In genomic region chr17:76736349-76737081, GRCh38 we compare ENCODE assay signal across 8 cellular contexts. TPM values are rescaled to one million over a fixed set of nuclear protein-coding genes. Genes with fewer than 3 reads are reported as not detected.
DNase-seq lines count a peak whose midpoint lies in the region; ATAC-seq, FAIRE-seq and TF ChIP-seq lines count a peak whose summit lies in the region.

No MANE protein-coding gene starts in this region.

- POLR2A ChIA-PET in A549 (lab: Yijun Ruan, JAX) = interaction anchor here (0.6 to 2.7 kb wide), 4 partner anchors 9 to 59 kb away, joined by 3 to 10 read pairs (median 6); partner anchors contain the start of genes JMJD6 and METTL23

- H3K9me3 ChIP-seq in A549 (no peaks in the 10 kb centered on the region), osteoblast (ENCODE audit: low read depth, low read length) (no peaks in the 10 kb centered on the region)

- peak overlapping the region; percentile 37 for H2AFZ ChIP-seq in osteoblast (ENCODE audit: low read length)

- peak overlapping the region; percentile 99 to 100 for H3K27ac Mint-ChIP-seq in activated naive CD4-positive, alpha-beta T cell treated with anti-CD3 and anti-CD28 coated beads, Interleukin-2, amount 50 U/mL, for 72 hours

- 1% methylated on average over 61 of the region's 117 CpGs for WGBS in A549 (ENCODE audit: missing lambda C conversion rate)

- intact Hi-C loops in head of caudate nucleus (cut with DNase I) = loop anchor here (1.0 kb wide), 1 partner anchor 10 kb away; the partner anchor contains the start of genes JMJD6 and METTL23

- TF ChIP-seq RAD21 in A549 (conservative IDR thresholded peaks at IDR 0.05 in 1 of 2, IDR thresholded peaks at IDR 0.05 in 1 of 2) = no peak

- H3K4me2 ChIP-seq in A549 (peak overlapping the region; percentile 86), osteoblast (ENCODE audit: insufficient read depth, low read length) (peak overlapping the region; percentile 94)

- peak in 1 of 2 experiments; percentile 62 for DNase-seq in A549 (ENCODE audit: low read depth in 1 of 2, low spot score in 1 of 2)
- peak; percentile 60 for DNase-seq in RPMI7951 (ENCODE audit: low read depth)
- peak; percentile 60 to 78 for DNase-seq in activated naive CD4-positive, alpha-beta T cell treated with anti-CD3 and anti-CD28 coated beads, Interleukin-2, amount 50 U/mL, for 72 hours (ENCODE audit: low spot score in 2 of 2)
- peak; percentile 52 to 91 (median 80) for DNase-seq in head of caudate nucleus
- DNase-seq in osteoblast (ENCODE audit: insufficient read length, low spot score, missing footprints) = peak; percentile 90
- DNase-seq in ureter (ENCODE audit: low spot score) = peak; percentile 86

- TF ChIP-seq EP300 in A549 (IDR thresholded peaks at IDR 0.05) = no peak

- H3K36me3 ChIP-seq in osteoblast (ENCODE audit: insufficient read depth, low read length) = peaks cover 42% of the 10 kb centered on the region

- no peaks in the 10 kb centered on the region for H3K27me3 ChIP-seq in osteoblast (ENCODE audit: insufficient read depth, low read length)

- TF ChIP-seq CTCF in A549 (IDR thresholded peaks at IDR 0.05) (no peak; the same call in 2 of the 3 replicates), osteoblast (IDR thresholded peaks at IDR 0.05; ENCODE audit: extremely low read depth, low read depth, low read length) (no peak)

- ATAC-seq in A549 = peak; percentile 26 to 44
- ATAC-seq in GM18519 (IDR thresholded peaks at IDR 0.05; ENCODE audit: low FRiP score, unreplicated experiment) = peak; percentile 5
- peak; percentile 19 for ATAC-seq in HG03280 (IDR thresholded peaks at IDR 0.05; ENCODE audit: unreplicated experiment)
- peak; percentile 6 to 16 for ATAC-seq in activated naive CD4-positive, alpha-beta T cell treated with anti-CD3 and anti-CD28 coated beads, Interleukin-2, amount 50 U/mL, for 72 hours

- H3K79me2 ChIP-seq in osteoblast (ENCODE audit: insufficient read depth, low read length) = peaks cover 80% of the 10 kb centered on the region

- H3K4me1 ChIP-seq in A549 (peaks cover 37% of the 10 kb centered on the region), osteoblast (ENCODE audit: insufficient read depth, low read length) (peaks cover 40% of the 10 kb centered on the region)

- H3K4me3 ChIP-seq in A549 (peak overlapping the region; percentile 95), osteoblast (ENCODE audit: insufficient read depth, low read length) (peak overlapping the region; percentile 98)

- CTCF ChIA-PET in A549 (lab: Yijun Ruan, JAX) = interaction anchor here (1.1 to 5.3 kb wide), 3 partner anchors 9 to 21 kb away, joined by 4 to 31 read pairs (median 11); partner anchors contain the start of gene METTL23

- H4K20me1 ChIP-seq in osteoblast (ENCODE audit: insufficient read depth, low read length) = peaks cover 35% of the 10 kb centered on the region

- no peak for TF ChIP-seq POLR2A in A549 (IDR thresholded peaks at IDR 0.05; ENCODE audit: low read length)

- H3K9me3 Mint-ChIP-seq in activated naive CD4-positive, alpha-beta T cell treated with anti-CD3 and anti-CD28 coated beads, Interleukin-2, amount 50 U/mL, for 72 hours = peaks cover 0 to 3% of the 10 kb centered on the region in 2 donors

- no peak for FAIRE-seq in A549 (lab: Jason Lieb, UNC)

- H3K27ac ChIP-seq in A549 = peak overlapping the region; percentile 97 to 98
- peak overlapping the region; percentile 86 for H3K27ac ChIP-seq in osteoblast (ENCODE audit: low read depth, low read length)

- peaks cover 39 to 48% of the 10 kb centered on the region in 2 donors for H3K36me3 Mint-ChIP-seq in activated naive CD4-positive, alpha-beta T cell treated with anti-CD3 and anti-CD28 coated beads, Interleukin-2, amount 50 U/mL, for 72 hours

TF ChIP-seq in A549, 52 proteins besides CTCF, POLR2A, EP300 and RAD21 (continues in another document):
- no peak for TF ChIP-seq NFE2L2 (conservative IDR thresholded peaks at IDR 0.05; ENCODE audit: low read length)
- no peak for TF ChIP-seq ZNF302 (CRISPR knock-in tag; IDR thresholded peaks at IDR 0.05)
- no peak for TF ChIP-seq TP53 (CRISPR knock-in tag; IDR thresholded peaks at IDR 0.05)
- no peak for TF ChIP-seq POLR2AphosphoS2 (conservative IDR thresholded peaks at IDR 0.05; ENCODE audit: low read length)
- TF ChIP-seq RARB (CRISPR knock-in tag; IDR thresholded peaks at IDR 0.05) = no peak
- TF ChIP-seq MAFK (IDR thresholded peaks at IDR 0.05; ENCODE audit: partially characterized antibody) = no peak
- TF ChIP-seq RCOR1 (IDR thresholded peaks at IDR 0.05; ENCODE audit: low read depth, low read length) = no peak
- TF ChIP-seq MYC (IDR thresholded peaks at IDR 0.05; ENCODE audit: borderline replicate concordance, low read length) = peak; percentile 63
- no peak for TF ChIP-seq PHF8 (IDR thresholded peaks at IDR 0.05; ENCODE audit: borderline replicate concordance, low read depth)
- TF ChIP-seq SREBF2 (IDR thresholded peaks at IDR 0.05) = no peak
- TF ChIP-seq PBX3 (IDR thresholded peaks at IDR 0.05) = peak; percentile 7; the same call in 1 of the 2 replicates
- TF ChIP-seq HDAC2 (IDR thresholded peaks at IDR 0.05) = no peak
- TF ChIP-seq CBX8 (IDR thresholded peaks at IDR 0.05) = no peak

RNA-seq across cellular contexts. Expression of gene SRSF2, which starts 0.6 kb away (rescaled TPM):
- polyA plus RNA-seq in A549 (2011; rRNA removed) = 348 and 412 TPM in 2 replicates
- polyA plus RNA-seq in A549 (2012; cell fraction: cytosol; rRNA removed) = 457 and 705 TPM in 2 replicates
- polyA plus RNA-seq in A549 (2012; cell fraction: nucleus; rRNA removed) = 1,115 and 2,236 TPM in 2 replicates
- 338 to 342 TPM (median 340 TPM) in 3 replicates for polyA plus RNA-seq in A549 (2017; fragmentation: RNase III; extraction: RNeasy Plus Mini Kit Qiagen cat#74134 plus additional on column Dnase treatment)
- 111 and 119 TPM in 2 replicates for polyA minus RNA-seq in A549 (2011; rRNA and poly(A)+ RNA removed)
- total RNA-seq in RPMI7951 (2014; rRNA removed; shearing (Covaris generic)) = 232 and 251 TPM in 2 replicates
- 100 to 1,000 TPM; 242 to 351 TPM for total RNA-seq in activated naive CD4-positive, alpha-beta T cell treated with anti-CD3 and anti-CD28 coated beads, Interleukin-2, amount 50 U/mL, for 72 hours
- total RNA-seq in osteoblast = 88.7 and 102 TPM in 2 replicates
- 231 TPM for total RNA-seq in ureter

RNA-seq across cellular contexts. Expression of gene MFSD11, which starts 1.4 kb away (rescaled TPM):
- polyA plus RNA-seq in A549 (2011; rRNA removed) = 26.0 and 30.0 TPM in 2 replicates
- 11.3 and 13.8 TPM in 2 replicates for polyA plus RNA-seq in A549 (2012; cell fraction: cytosol; rRNA removed)
- 22.0 and 27.9 TPM in 2 replicates for polyA plus RNA-seq in A549 (2012; cell fraction: nucleus; rRNA removed)
- polyA plus RNA-seq in A549 (2017; fragmentation: RNase III; extraction: RNeasy Plus Mini Kit Qiagen cat#74134 plus additional on column Dnase treatment) = 17.4 to 18.2 TPM (median 17.5 TPM) in 3 replicates
- 19.6 and 24.8 TPM in 2 replicates for polyA minus RNA-seq in A549 (2011; rRNA and poly(A)+ RNA removed)
- 23.0 and 23.4 TPM in 2 replicates for total RNA-seq in RPMI7951 (2014; rRNA removed; shearing (Covaris generic))
- 10 to 100 TPM; 23.2 to 24.1 TPM for total RNA-seq in activated naive CD4-positive, alpha-beta T cell treated with anti-CD3 and anti-CD28 coated beads, Interleukin-2, amount 50 U/mL, for 72 hours
- total RNA-seq in osteoblast = 42.0 and 45.4 TPM in 2 replicates
- 27.0 TPM for total RNA-seq in ureter

RNA-seq across cellular contexts. Expression of gene METTL23, which starts 9.9 kb away (rescaled TPM):
- polyA plus RNA-seq in A549 (2011; rRNA removed) = 120 and 138 TPM in 2 replicates
- 59.6 and 69.2 TPM in 2 replicates for polyA plus RNA-seq in A549 (2012; cell fraction: cytosol; rRNA removed)
- 52.8 and 61.7 TPM in 2 replicates for polyA plus RNA-seq in A549 (2012; cell fraction: nucleus; rRNA removed)
- 64.6 to 67.2 TPM (median 64.9 TPM) in 3 replicates for polyA plus RNA-seq in A549 (2017; fragmentation: RNase III; extraction: RNeasy Plus Mini Kit Qiagen cat#74134 plus additional on column Dnase treatment)
- polyA minus RNA-seq in A549 (2011; rRNA and poly(A)+ RNA removed) = 22.2 and 33.0 TPM in 2 replicates
- 47.9 and 56.9 TPM in 2 replicates for total RNA-seq in RPMI7951 (2014; rRNA removed; shearing (Covaris generic))
- total RNA-seq in activated naive CD4-positive, alpha-beta T cell treated with anti-CD3 and anti-CD28 coated beads, Interleukin-2, amount 50 U/mL, for 72 hours = 10 to 100 TPM; 13.9 to 30.0 TPM
- total RNA-seq in osteoblast = 25.7 and 28.6 TPM in 2 replicates
- 28.5 TPM for total RNA-seq in ureter

RNA-seq across cellular contexts. Expression of gene JMJD6, which starts 10.1 kb away (rescaled TPM):
- polyA plus RNA-seq in A549 (2011; rRNA removed) = 17.5 and 23.0 TPM in 2 replicates
- 29.8 and 31.6 TPM in 2 replicates for polyA plus RNA-seq in A549 (2012; cell fraction: cytosol; rRNA removed)
- 38.6 and 43.7 TPM in 2 replicates for polyA plus RNA-seq in A549 (2012; cell fraction: nucleus; rRNA removed)
- polyA plus RNA-seq in A549 (2017; fragmentation: RNase III; extraction: RNeasy Plus Mini Kit Qiagen cat#74134 plus additional on column Dnase treatment) = 44.5 to 55.3 TPM (median 53.3 TPM) in 3 replicates
- 16.0 and 23.1 TPM in 2 replicates for polyA minus RNA-seq in A549 (2011; rRNA and poly(A)+ RNA removed)
- total RNA-seq in RPMI7951 (2014; rRNA removed; shearing (Covaris generic)) = 24.9 and 26.2 TPM in 2 replicates
- 10 to 100 TPM; 82.3 to 91.0 TPM for total RNA-seq in activated naive CD4-positive, alpha-beta T cell treated with anti-CD3 and anti-CD28 coated beads, Interleukin-2, amount 50 U/mL, for 72 hours
- 18.8 and 21.5 TPM in 2 replicates for total RNA-seq in osteoblast
- total RNA-seq in ureter = 28.2 TPM

RNA-seq across cellular contexts. Expression of gene MXRA7, which starts 25.8 kb away (rescaled TPM):
- 47.8 and 80.1 TPM in 2 replicates for polyA plus RNA-seq in A549 (2011; rRNA removed)
- polyA plus RNA-seq in A549 (2012; cell fraction: cytosol; rRNA removed) = 23.0 and 30.3 TPM in 2 replicates
- 7.5 and 12.8 TPM in 2 replicates for polyA plus RNA-seq in A549 (2012; cell fraction: nucleus; rRNA removed)
- 48.6 to 59.2 TPM (median 57.2 TPM) in 3 replicates for polyA plus RNA-seq in A549 (2017; fragmentation: RNase III; extraction: RNeasy Plus Mini Kit Qiagen cat#74134 plus additional on column Dnase treatment)
- 20.3 and 22.2 TPM in 2 replicates for polyA minus RNA-seq in A549 (2011; rRNA and poly(A)+ RNA removed)
- 59.6 and 59.9 TPM in 2 replicates for total RNA-seq in RPMI7951 (2014; rRNA removed; shearing (Covaris generic))
- 1 to 10 TPM; 4.8 to 9.1 TPM for total RNA-seq in activated naive CD4-positive, alpha-beta T cell treated with anti-CD3 and anti-CD28 coated beads, Interleukin-2, amount 50 U/mL, for 72 hours
- 352 and 388 TPM in 2 replicates for total RNA-seq in osteoblast
- total RNA-seq in ureter = 129 TPM
